ENCODE assay signal across 1 cellular context in the genomic region with DNA sequence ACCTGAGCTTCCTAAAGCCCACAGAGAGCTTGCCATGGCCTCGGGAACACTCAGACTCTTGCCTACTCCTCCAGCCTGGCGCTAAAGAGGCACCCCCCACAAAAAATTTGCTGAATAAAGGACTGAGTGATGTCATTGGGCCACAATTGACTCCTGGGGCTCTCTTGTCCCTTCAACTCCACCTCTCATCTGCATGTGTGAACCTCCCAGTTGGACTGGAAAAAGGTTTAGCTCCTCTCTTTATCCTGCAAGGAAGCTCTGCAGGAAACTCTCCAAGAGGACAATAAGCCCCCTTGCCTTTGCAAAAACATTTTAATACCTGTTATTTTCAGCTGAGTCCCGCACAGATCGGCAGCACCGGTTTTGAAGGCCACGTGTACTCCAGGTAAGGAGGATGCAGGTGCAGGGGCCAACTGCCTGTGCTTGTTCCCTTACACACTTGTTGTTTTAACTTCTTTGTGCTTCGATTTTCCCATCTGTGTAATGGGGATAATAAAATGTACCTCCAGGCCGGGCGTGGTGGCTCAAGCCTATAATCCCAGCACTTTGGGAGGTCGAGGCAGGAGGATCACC.
A peak's percentile ranks its signal among the peaks of the same experiment; 100 is the strongest.
TF ChIP-seq lines count a peak whose summit lies in the region.

No MANE protein-coding gene starts in this region.

TF ChIP-seq in WTC11, 78 proteins besides CTCF, POLR2A, EP300 and RAD21 (continued from another document):
- TF ChIP-seq, protein P1, sequence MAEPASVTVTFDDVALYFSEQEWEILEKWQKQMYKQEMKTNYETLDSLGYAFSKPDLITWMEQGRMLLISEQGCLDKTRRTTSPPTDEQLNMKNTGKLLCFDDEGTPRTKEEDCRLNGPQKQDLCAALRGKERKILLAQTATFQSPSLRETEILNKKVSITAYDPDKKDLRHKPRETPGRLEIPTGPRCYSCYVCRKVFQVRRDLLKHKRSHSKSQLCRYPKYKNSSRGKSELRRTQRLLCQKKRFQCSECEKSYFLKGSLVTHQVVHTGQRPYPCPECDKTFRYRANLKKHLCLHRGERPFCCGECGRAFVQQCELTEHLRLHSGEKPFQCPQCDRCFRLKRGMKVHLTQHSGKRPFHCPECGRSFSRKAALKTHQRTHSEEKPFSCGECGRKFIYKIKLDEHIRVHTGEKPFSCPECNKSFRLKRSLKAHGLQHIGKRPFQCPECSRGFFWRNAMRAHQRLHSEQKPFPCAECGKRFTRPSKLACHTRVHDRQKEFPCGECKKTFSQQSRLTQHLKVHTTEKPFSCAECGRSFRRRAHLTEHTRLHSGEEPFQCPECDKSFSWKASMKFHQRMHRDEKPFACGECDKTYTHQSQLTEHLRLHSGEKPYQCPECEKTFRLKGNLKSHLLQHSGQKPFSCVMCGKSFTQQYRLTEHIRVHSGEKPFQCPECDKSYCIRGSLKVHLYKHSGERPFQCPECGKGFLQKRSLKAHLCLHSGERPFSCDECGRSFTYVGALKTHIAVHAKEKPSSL (CRISPR knock-in tag; conservative IDR thresholded peaks at IDR 0.05) = no peak
- no peak for TF ChIP-seq ELF4 (CRISPR knock-in tag; IDR thresholded peaks at IDR 0.05; ENCODE audit: low read depth)
- peak; percentile 75 for TF ChIP-seq FOXK1 (CRISPR knock-in tag; IDR thresholded peaks at IDR 0.05)
- peak; percentile 73 for TF ChIP-seq ETV6 (CRISPR knock-in tag; IDR thresholded peaks at IDR 0.05)
- TF ChIP-seq, protein P2, sequence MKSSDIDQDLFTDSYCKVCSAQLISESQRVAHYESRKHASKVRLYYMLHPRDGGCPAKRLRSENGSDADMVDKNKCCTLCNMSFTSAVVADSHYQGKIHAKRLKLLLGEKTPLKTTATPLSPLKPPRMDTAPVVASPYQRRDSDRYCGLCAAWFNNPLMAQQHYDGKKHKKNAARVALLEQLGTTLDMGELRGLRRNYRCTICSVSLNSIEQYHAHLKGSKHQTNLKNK (CRISPR knock-in tag; IDR thresholded peaks at IDR 0.05) = no peak
- TF ChIP-seq, protein P3, sequence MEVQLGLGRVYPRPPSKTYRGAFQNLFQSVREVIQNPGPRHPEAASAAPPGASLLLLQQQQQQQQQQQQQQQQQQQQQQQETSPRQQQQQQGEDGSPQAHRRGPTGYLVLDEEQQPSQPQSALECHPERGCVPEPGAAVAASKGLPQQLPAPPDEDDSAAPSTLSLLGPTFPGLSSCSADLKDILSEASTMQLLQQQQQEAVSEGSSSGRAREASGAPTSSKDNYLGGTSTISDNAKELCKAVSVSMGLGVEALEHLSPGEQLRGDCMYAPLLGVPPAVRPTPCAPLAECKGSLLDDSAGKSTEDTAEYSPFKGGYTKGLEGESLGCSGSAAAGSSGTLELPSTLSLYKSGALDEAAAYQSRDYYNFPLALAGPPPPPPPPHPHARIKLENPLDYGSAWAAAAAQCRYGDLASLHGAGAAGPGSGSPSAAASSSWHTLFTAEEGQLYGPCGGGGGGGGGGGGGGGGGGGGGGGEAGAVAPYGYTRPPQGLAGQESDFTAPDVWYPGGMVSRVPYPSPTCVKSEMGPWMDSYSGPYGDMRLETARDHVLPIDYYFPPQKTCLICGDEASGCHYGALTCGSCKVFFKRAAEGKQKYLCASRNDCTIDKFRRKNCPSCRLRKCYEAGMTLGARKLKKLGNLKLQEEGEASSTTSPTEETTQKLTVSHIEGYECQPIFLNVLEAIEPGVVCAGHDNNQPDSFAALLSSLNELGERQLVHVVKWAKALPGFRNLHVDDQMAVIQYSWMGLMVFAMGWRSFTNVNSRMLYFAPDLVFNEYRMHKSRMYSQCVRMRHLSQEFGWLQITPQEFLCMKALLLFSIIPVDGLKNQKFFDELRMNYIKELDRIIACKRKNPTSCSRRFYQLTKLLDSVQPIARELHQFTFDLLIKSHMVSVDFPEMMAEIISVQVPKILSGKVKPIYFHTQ (CRISPR knock-in tag; IDR thresholded peaks at IDR 0.05) = peak; percentile 76; the same call in 1 of the 2 replicates
- TF ChIP-seq MXD4 (CRISPR knock-in tag; IDR thresholded peaks at IDR 0.05; ENCODE audit: borderline replicate concordance) = peak; percentile 19; the same call in 1 of the 2 replicates
- no peak for TF ChIP-seq PRRX2 (CRISPR knock-in tag; IDR thresholded peaks at IDR 0.05)
- TF ChIP-seq, protein P4, sequence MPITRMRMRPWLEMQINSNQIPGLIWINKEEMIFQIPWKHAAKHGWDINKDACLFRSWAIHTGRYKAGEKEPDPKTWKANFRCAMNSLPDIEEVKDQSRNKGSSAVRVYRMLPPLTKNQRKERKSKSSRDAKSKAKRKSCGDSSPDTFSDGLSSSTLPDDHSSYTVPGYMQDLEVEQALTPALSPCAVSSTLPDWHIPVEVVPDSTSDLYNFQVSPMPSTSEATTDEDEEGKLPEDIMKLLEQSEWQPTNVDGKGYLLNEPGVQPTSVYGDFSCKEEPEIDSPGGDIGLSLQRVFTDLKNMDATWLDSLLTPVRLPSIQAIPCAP (CRISPR knock-in tag; IDR thresholded peaks at IDR 0.05) = no peak
- TF ChIP-seq, protein P5, sequence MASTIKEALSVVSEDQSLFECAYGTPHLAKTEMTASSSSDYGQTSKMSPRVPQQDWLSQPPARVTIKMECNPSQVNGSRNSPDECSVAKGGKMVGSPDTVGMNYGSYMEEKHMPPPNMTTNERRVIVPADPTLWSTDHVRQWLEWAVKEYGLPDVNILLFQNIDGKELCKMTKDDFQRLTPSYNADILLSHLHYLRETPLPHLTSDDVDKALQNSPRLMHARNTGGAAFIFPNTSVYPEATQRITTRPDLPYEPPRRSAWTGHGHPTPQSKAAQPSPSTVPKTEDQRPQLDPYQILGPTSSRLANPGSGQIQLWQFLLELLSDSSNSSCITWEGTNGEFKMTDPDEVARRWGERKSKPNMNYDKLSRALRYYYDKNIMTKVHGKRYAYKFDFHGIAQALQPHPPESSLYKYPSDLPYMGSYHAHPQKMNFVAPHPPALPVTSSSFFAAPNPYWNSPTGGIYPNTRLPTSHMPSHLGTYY (CRISPR knock-in tag; IDR thresholded peaks at IDR 0.05) = no peak
- TF ChIP-seq, protein P6, sequence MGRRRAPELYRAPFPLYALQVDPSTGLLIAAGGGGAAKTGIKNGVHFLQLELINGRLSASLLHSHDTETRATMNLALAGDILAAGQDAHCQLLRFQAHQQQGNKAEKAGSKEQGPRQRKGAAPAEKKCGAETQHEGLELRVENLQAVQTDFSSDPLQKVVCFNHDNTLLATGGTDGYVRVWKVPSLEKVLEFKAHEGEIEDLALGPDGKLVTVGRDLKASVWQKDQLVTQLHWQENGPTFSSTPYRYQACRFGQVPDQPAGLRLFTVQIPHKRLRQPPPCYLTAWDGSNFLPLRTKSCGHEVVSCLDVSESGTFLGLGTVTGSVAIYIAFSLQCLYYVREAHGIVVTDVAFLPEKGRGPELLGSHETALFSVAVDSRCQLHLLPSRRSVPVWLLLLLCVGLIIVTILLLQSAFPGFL (CRISPR knock-in tag; IDR thresholded peaks at IDR 0.05; ENCODE audit: borderline replicate concordance) = no peak
- TF ChIP-seq, protein P7, sequence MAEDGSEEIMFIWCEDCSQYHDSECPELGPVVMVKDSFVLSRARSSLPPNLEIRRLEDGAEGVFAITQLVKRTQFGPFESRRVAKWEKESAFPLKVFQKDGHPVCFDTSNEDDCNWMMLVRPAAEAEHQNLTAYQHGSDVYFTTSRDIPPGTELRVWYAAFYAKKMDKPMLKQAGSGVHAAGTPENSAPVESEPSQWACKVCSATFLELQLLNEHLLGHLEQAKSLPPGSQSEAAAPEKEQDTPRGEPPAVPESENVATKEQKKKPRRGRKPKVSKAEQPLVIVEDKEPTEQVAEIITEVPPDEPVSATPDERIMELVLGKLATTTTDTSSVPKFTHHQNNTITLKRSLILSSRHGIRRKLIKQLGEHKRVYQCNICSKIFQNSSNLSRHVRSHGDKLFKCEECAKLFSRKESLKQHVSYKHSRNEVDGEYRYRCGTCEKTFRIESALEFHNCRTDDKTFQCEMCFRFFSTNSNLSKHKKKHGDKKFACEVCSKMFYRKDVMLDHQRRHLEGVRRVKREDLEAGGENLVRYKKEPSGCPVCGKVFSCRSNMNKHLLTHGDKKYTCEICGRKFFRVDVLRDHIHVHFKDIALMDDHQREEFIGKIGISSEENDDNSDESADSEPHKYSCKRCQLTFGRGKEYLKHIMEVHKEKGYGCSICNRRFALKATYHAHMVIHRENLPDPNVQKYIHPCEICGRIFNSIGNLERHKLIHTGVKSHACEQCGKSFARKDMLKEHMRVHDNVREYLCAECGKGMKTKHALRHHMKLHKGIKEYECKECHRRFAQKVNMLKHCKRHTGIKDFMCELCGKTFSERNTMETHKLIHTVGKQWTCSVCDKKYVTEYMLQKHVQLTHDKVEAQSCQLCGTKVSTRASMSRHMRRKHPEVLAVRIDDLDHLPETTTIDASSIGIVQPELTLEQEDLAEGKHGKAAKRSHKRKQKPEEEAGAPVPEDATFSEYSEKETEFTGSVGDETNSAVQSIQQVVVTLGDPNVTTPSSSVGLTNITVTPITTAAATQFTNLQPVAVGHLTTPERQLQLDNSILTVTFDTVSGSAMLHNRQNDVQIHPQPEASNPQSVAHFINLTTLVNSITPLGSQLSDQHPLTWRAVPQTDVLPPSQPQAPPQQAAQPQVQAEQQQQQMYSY (CRISPR knock-in tag; IDR thresholded peaks at IDR 0.05) = no peak
- no peak for TF ChIP-seq TP53 (CRISPR knock-in tag; IDR thresholded peaks at IDR 0.05)
- TF ChIP-seq ZNF317 (CRISPR knock-in tag; IDR thresholded peaks at IDR 0.05; ENCODE audit: borderline replicate concordance, low read depth) = no peak
TF ChIP-seq in WTC11: peak in this region for 20.
